In genomic region chr1:52366517-52366827, GRCh38 we compare ENCODE assay signal across 8 cellular contexts. TPM values are rescaled to one million over a fixed set of nuclear protein-coding genes. Genes with fewer than 3 reads are reported as not detected.
A peak's percentile ranks its signal among the peaks of the same experiment; 100 is the strongest.
DNase-seq lines count a peak whose midpoint lies in the region; ATAC-seq and TF ChIP-seq lines count a peak whose summit lies in the region.

No MANE protein-coding gene starts in this region.

- DNase-seq in right atrium auricular region (ENCODE audit: low spot score) = no peak
- DNase-seq in Right ventricle myocardium superior = no peak
- no peak for DNase-seq in body of pancreas
- no peak for DNase-seq in mesenchymal stem cell
- no peak for DNase-seq in uterus
- no peak for DNase-seq in LoVo (ENCODE audit: low spot score)
- no peak for DNase-seq in RKO (ENCODE audit: low spot score)
- no peak for DNase-seq in kidney glomerular epithelial cell (lab: John Stamatoyannopoulos, UW)

- H3K4me1 ChIP-seq in right atrium auricular region (peaks cover 0 to 31% of the 10 kb centered on the region in 2 donors), body of pancreas (peaks cover 41% of the 10 kb centered on the region), mesenchymal stem cell (ENCODE audit: control insufficient read depth, insufficient read depth, low read depth, low read length) (peaks cover 22% of the 10 kb centered on the region), uterus (no peaks in the 10 kb centered on the region)

- no peak overlapping the region for H3K18ac ChIP-seq in mesenchymal stem cell (ENCODE audit: low read depth in 1 of 2, low read length in 2 of 2)

- H2AFZ ChIP-seq in mesenchymal stem cell (ENCODE audit: low read depth, low read length) = no peak overlapping the region

- H3K9ac ChIP-seq in mesenchymal stem cell (ENCODE audit: low read length) = no peak overlapping the region

- H3K23ac ChIP-seq in mesenchymal stem cell (ENCODE audit: low read length in 2 of 2) = no peak overlapping the region

- peaks cover 20% of the 10 kb centered on the region for H3K79me1 ChIP-seq in mesenchymal stem cell (replicated peaks; ENCODE audit: low read length, poor library complexity, severe bottlenecking)

- TF ChIP-seq POLR2A in body of pancreas (IDR thresholded peaks at IDR 0.05) (no peak), uterus (IDR thresholded peaks at IDR 0.05) (no peak)

- H2BK12ac ChIP-seq in mesenchymal stem cell (ENCODE audit: low read length in 2 of 2) = no peak overlapping the region

- no peak overlapping the region for H2BK15ac ChIP-seq in mesenchymal stem cell (ENCODE audit: low read depth, poor library complexity, severe bottlenecking)

- peak overlapping the region; percentile 27 for H3K4me2 ChIP-seq in mesenchymal stem cell (ENCODE audit: low read length, poor library complexity, severe bottlenecking)

- no peak overlapping the region for H3K4ac ChIP-seq in mesenchymal stem cell (ENCODE audit: low read depth in 1 of 2, low read length in 2 of 2)

- peaks cover 12% of the 10 kb centered on the region for H3K36me3 ChIP-seq in right atrium auricular region
- H3K36me3 ChIP-seq in body of pancreas (replicated peaks in 1 of 2; ENCODE audit: insufficient read depth in 1 of 2, low read depth in 2 of 2) = peaks cover 0 to 2% of the 10 kb centered on the region in 2 donors
- H3K36me3 ChIP-seq in mesenchymal stem cell (ENCODE audit: control insufficient read depth in 1 of 2, insufficient read depth in 2 of 2, low read depth in 1 of 2, low read length in 2 of 2) = peaks cover 16 to 22% of the 10 kb centered on the region in 2 experiments
- no peaks in the 10 kb centered on the region for H3K36me3 ChIP-seq in uterus

- no peak overlapping the region for H2AK5ac ChIP-seq in mesenchymal stem cell (ENCODE audit: low read length, severe bottlenecking)

- H3K9me3 ChIP-seq in right atrium auricular region (no peaks in the 10 kb centered on the region), body of pancreas (no peaks in the 10 kb centered on the region), mesenchymal stem cell (ENCODE audit: control insufficient read depth, low read length) (no peaks in the 10 kb centered on the region), uterus (no peaks in the 10 kb centered on the region)

- no peak overlapping the region for H4K91ac ChIP-seq in mesenchymal stem cell (ENCODE audit: low read length)

- H2BK120ac ChIP-seq in mesenchymal stem cell (ENCODE audit: low read depth, low read length) = no peak overlapping the region

- H3K4me3 ChIP-seq in right atrium auricular region = peak overlapping the region; percentile 84 to 89
- no peak overlapping the region for H3K4me3 ChIP-seq in body of pancreas
- peak overlapping the region; percentile 88 to 94 for H3K4me3 ChIP-seq in mesenchymal stem cell (ENCODE audit: insufficient read depth in 1 of 2, low read depth in 1 of 2, low read length in 2 of 2)
- H3K4me3 ChIP-seq in uterus = peak overlapping the region; percentile 66 to 70

- H4K8ac ChIP-seq in mesenchymal stem cell (ENCODE audit: low read length) = no peak overlapping the region

- no peak overlapping the region for H2BK5ac ChIP-seq in mesenchymal stem cell (ENCODE audit: low read depth, low read length, poor library complexity, severe bottlenecking)

- H3K27ac ChIP-seq in right atrium auricular region = peak overlapping the region; percentile 93
- peak overlapping the region; percentile 53 to 94 (median 88) for H3K27ac ChIP-seq in body of pancreas
- H3K27ac ChIP-seq in mesenchymal stem cell (ENCODE audit: low read length, poor library complexity, severe bottlenecking) = no peak overlapping the region
- H3K27ac ChIP-seq in uterus = peak overlapping the region; percentile 79 to 82

- H3K27me3 ChIP-seq in right atrium auricular region (no peaks in the 10 kb centered on the region), body of pancreas (no peaks in the 10 kb centered on the region), mesenchymal stem cell (ENCODE audit: control insufficient read depth in 1 of 2, insufficient read depth in 1 of 2, low read length in 2 of 2) (no peaks in the 10 kb centered on the region), uterus (no peaks in the 10 kb centered on the region)

- no peak for TF ChIP-seq CTCF in right atrium auricular region (IDR thresholded peaks at IDR 0.05)
- TF ChIP-seq CTCF in body of pancreas (IDR thresholded peaks at IDR 0.05) = no peak
- no peak for TF ChIP-seq CTCF in uterus (IDR thresholded peaks at IDR 0.05)

- ATAC-seq in Right ventricle myocardium superior (ENCODE audit: poor library complexity) (no peak), body of pancreas (no peak)

- H3K14ac ChIP-seq in mesenchymal stem cell (ENCODE audit: low read length in 2 of 2) = no peak overlapping the region

- intact Hi-C loops in Right ventricle myocardium superior (cut with DNase I) = no loop called here
- intact Hi-C loops in body of pancreas (cut with DNase I) = no loop called here
- intact Hi-C loops in uterus (cut with DNase I; ENCODE audit: low total_unique reads) = no loop called here

- WGBS in body of pancreas, 2 donors = 15 to 19% methylated on average over 8 of the region's 8 CpGs
- 41% methylated on average over 8 of the region's 8 CpGs for WGBS in mesenchymal stem cell

RNA-seq across cellular contexts. Expression of gene CC2D1B, which starts 0.5 kb away (rescaled TPM):
- 10 to 100 TPM; 11.0 to 20.6 TPM for total RNA-seq in right atrium auricular region
- 11.7 TPM for total RNA-seq in Right ventricle myocardium superior
- 10 to 100 TPM; 23.6 to 48.5 TPM for total RNA-seq in body of pancreas
- 16.4 TPM for polyA plus RNA-seq in mesenchymal stem cell (2013, experiment 1 of 2)
- 15.3 TPM for polyA plus RNA-seq in mesenchymal stem cell (2013, experiment 2 of 2)
- 10 to 100 TPM in 3 of 4 donors, 1 to 10 TPM in 1; 9.5 to 39.4 (median 19.5) TPM for total RNA-seq in uterus

RNA-seq across cellular contexts. Expression of gene ORC1, which starts 37.8 kb away (rescaled TPM):
- total RNA-seq in right atrium auricular region (under 1 TPM in 1 of 2 donors, not detected in 1; 0.28 TPM), Right ventricle myocardium superior (0.22 TPM), body of pancreas (under 1 TPM in 1 of 2 donors, not detected in 1; 0.52 TPM), uterus (1 to 10 TPM in 1 of 4 donors, under 1 TPM in 2, not detected in 1; 0.26 to 4.6 (median 0.76) TPM)
- 1.3 TPM for polyA plus RNA-seq in mesenchymal stem cell (2013, experiment 1 of 2)
- 1.5 TPM for polyA plus RNA-seq in mesenchymal stem cell (2013, experiment 2 of 2)

RNA-seq across cellular contexts. Expression of gene PRPF38A, which starts 37.9 kb away (rescaled TPM):
- 1 to 10 TPM; 5.9 to 7.2 TPM for total RNA-seq in right atrium auricular region
- 18.6 TPM for total RNA-seq in Right ventricle myocardium superior
- total RNA-seq in body of pancreas = 1 to 10 TPM; 6.7 to 8.9 TPM
- polyA plus RNA-seq in mesenchymal stem cell (2013, experiment 1 of 2) = 22.8 TPM
- polyA plus RNA-seq in mesenchymal stem cell (2013, experiment 2 of 2) = 21.8 TPM
- total RNA-seq in uterus = 10 to 100 TPM in 3 of 4 donors, 1 to 10 TPM in 1; 4.6 to 58.2 (median 30.7) TPM

Comparison
In these comparisons a context has a peak if more than half of its experiments do, and no peak if none do; other contexts are left out.
1. H3K4me3 ChIP-seq: peak in right atrium auricular region (2 of 2), mesenchymal stem cell (2 of 2) and uterus (2 of 2); none in body of pancreas (0 of 2).